ENCODE assay signal across 8 cellular contexts in the genomic region with DNA sequence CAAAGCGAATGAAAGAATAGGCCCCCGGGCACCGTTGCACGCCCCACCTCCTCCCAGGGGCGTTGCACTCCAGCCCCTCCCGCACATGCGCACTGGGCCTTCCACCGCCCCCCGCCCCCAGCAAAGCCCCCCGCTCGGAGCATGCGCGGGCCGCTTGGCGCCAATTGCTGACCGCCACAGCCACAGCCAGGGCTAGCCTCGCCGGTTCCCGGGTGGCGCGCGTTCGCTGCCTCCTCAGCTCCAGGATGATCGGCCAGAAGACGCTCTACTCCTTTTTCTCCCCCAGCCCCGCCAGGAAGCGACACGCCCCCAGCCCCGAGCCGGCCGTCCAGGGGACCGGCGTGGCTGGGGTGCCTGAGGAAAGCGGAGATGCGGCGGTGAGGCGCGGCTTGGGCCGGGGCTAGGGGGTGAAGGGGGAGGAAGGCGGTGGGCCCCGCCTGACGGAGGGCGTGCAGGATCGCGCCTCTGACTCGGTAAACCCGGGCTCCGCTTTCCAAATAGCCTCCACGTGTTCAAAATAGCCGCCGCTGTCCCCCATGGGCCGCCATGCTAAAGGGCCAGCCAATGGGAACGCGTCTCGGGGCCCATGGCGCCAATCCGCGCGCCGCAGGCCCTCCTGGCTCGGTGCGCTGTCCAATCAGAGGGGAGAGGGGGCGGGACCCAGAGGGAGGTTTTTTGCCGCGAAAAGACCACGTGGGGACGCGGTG. TPM values are rescaled to one million over a fixed set of nuclear protein-coding genes. Genes with fewer than 3 reads are reported as not detected.
A peak's percentile ranks its signal among the peaks of the same experiment; 100 is the strongest.
DNase-seq lines count a peak whose midpoint lies in the region; ATAC-seq and TF ChIP-seq lines count a peak whose summit lies in the region.

TSS of gene UNG (plus strand) at position 163 of the 707 bp plus-strand sequence. CDS start at position 246, 83 bp downstream.

- DNase-seq in NCI-H1930 (lab: John Stamatoyannopoulos, UW): peak; percentile 92 to 95
- peak; percentile 98 for DNase-seq in left ventricle myocardium superior
- peak; percentile 98 to 99 for DNase-seq in psoas muscle

- H3K36me3 ChIP-seq in psoas muscle (ENCODE audit: insufficient read depth in 1 of 2, low read depth in 1 of 2) (peaks cover 0 to 19% of the 10 kb centered on the region in 2 donors), urinary bladder (ENCODE audit: insufficient read depth) (no peaks in the 10 kb centered on the region)

- no peaks in the 10 kb centered on the region for H3K9me3 ChIP-seq in psoas muscle

- intact Hi-C loops in T-helper 2 cell treated with Interferon-gamma antibody and Interleukin-4, amounts not matched to agents 100 ng/mL and 5 ng/mL, for 36 hours (cut with micrococcal nuclease): loop anchor here (1.0 to 10.0 kb wide), 7 partner anchors 240 to 583 kb away; partner anchors contain the start of genes CORO1C, FICD, ISCU and SSH1
- intact Hi-C loops in left ventricle myocardium superior (cut with micrococcal nuclease): no loop called here
- intact Hi-C loops in psoas muscle (cut with DNase I): loop anchor here (10.0 kb wide), 2 partner anchors 243 to 433 kb away; partner anchors contain the start of gene SSH1 (in 1 of the 2)

- H3K27ac ChIP-seq in angular gyrus (ENCODE audit: low read depth, low read length) (peak within 1 kb of the TSS; percentile 75), psoas muscle (peak within 1 kb of the TSS; percentile 94), urinary bladder (ENCODE audit: low read depth) (peak within 1 kb of the TSS; percentile 92)

- 0 to 1% (median 1%) methylated on average over 37 to 68 of the region's 68 CpGs for WGBS in psoas muscle, 3 donors
- WGBS in urinary bladder: under 1% methylated on average over 68 of the region's 68 CpGs

- H3K27me3 ChIP-seq in psoas muscle (ENCODE audit: insufficient read depth in 3 of 3, low read length in 2 of 3): no peaks in the 10 kb centered on the region

- TF ChIP-seq CTCF in psoas muscle (IDR thresholded peaks at IDR 0.05): no peak

- ATAC-seq in GM18502 (IDR thresholded peaks at IDR 0.05; ENCODE audit: poor library complexity, unreplicated experiment): peak; percentile 85
- peak; percentile 88 for ATAC-seq in HG02970 (IDR thresholded peaks at IDR 0.05; ENCODE audit: low FRiP score, unreplicated experiment)
- ATAC-seq in left ventricle myocardium superior: peak; percentile 95
- ATAC-seq in psoas muscle: peak; percentile 90 to 96 (median 94)

- peaks cover 20% of the 10 kb centered on the region for H3K4me1 ChIP-seq in psoas muscle
- H3K4me1 ChIP-seq in urinary bladder (ENCODE audit: insufficient read depth): no peaks in the 10 kb centered on the region

- H3K4me3 ChIP-seq in psoas muscle: peak within 1 kb of the TSS; percentile 84
- H3K4me3 ChIP-seq in urinary bladder (ENCODE audit: low read depth, low read length): peak within 1 kb of the TSS; percentile 88

RNA-seq across cellular contexts. Expression of gene UNG, which starts in this region (rescaled TPM):
- total RNA-seq in T-helper 2 cell treated with Interferon-gamma antibody and Interleukin-4, amounts not matched to agents 100 ng/mL and 5 ng/mL, for 36 hours: 75.6 and 79.9 TPM in 2 replicates
- 25.9 TPM for total RNA-seq in left ventricle myocardium superior
- total RNA-seq in psoas muscle: 10 to 100 TPM; 40.4 to 68.9 (median 42.1) TPM
- polyA plus RNA-seq in psoas muscle: 10 to 100 TPM; 34.3 to 93.1 (median 36.7) TPM
- total RNA-seq in urinary bladder: 21.4 TPM
- 17.6 TPM for polyA plus RNA-seq in urinary bladder

Comparison
In these comparisons a context has a peak if more than half of its experiments do, and no peak if none do; other contexts are left out.
1. Peak in every context shown above with its lines: DNase-seq, ATAC-seq, H3K4me3 ChIP-seq and H3K27ac ChIP-seq.